Comparison of ENCODE assay signal across 25 cellular contexts in the genomic region with DNA sequence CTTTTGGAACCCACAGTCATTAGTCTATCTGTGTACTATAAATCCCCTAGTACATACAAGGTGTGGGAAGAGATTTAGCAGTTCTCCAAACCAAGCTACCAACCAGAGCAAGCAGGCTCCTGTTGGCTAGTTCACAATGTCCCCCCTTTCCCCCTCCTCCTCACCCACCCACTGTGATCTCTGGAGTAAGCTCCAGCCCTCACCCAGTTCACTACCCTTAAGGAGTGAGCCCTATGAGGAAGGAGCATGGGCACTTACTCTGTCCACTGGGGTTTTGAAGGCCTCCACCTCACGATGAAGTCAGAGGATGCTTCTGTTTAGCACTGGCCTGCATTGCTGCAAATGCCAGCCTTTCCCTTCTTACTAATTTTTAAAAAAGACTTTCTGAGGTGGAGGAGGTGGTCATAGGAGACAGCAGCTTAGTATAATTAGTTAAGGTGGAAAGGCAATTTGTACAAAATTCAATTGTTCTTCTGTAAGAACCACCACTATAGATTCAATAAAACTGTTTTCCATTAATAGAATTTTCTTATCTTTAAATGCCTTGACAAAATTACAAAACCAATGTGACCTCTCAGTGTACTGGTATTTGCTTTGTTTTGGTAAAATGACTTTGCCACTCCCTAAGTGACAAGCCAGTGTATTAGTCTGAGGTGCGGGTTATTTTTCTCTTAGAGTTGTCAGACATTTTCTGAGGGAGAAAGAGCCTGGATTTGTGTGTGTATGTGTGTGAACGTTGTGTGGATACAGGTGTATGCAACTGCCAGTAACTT.
DNase-seq lines count a peak whose midpoint lies in the region; ATAC-seq, FAIRE-seq and TF ChIP-seq lines count a peak whose summit lies in the region.
"Had no signal": no experiment of that assay in that cellular context is flagged by ENCODE, and none has a peak within 500 bp of the region (broad histone marks: within the 10 kb centered on the region; RNA-seq: fewer than 3 reads in every experiment).

No MANE protein-coding gene starts in this region.

- POLR2A ChIA-PET in HepG2 (lab: Yijun Ruan, JAX), result no interaction called here

- H3K4me1 Mint-ChIP-seq in naive B cell (peaks cover 21 to 61% (median 42%) of the 10 kb centered on the region in 3 donors), type B pancreatic cell (ENCODE audit: unreplicated experiment) (peaks cover 17% of the 10 kb centered on the region)

- peak overlapping the region; percentile 33 for H3K27ac ChIP-seq in cardiac muscle cell
- H3K27ac ChIP-seq in right atrium auricular region, result no peak overlapping the region
- H3K27ac ChIP-seq in caudate nucleus (ENCODE audit: low read depth, low read length), result peak overlapping the region; percentile 15
- H3K27ac ChIP-seq in HepG2 (ENCODE audit: extremely low read length, insufficient read depth, low read length), result no peak overlapping the region
- H3K27ac ChIP-seq in SJCRH30, result no peak overlapping the region

- H3K9me3 Mint-ChIP-seq in naive B cell (peaks cover 0 to 8% (median under 1%) of the 10 kb centered on the region in 7 donors), type B pancreatic cell (peaks cover 8% of the 10 kb centered on the region)
- H3K9me3 Mint-ChIP-seq: CD8-positive, alpha-beta T cell had no signal

- no peak overlapping the region for H3K4me3 ChIP-seq in cardiac muscle cell
- no peak overlapping the region for H3K4me3 ChIP-seq in right atrium auricular region
- H3K4me3 ChIP-seq in HepG2 (replicated peaks in 1 of 3; ENCODE audit: insufficient read depth in 1 of 3, low read depth in 2 of 3, low read length in 3 of 3), result no peak overlapping the region
- no peak overlapping the region for H3K4me3 ChIP-seq in SJCRH30

- H2AFZ ChIP-seq in HepG2 (ENCODE audit: low read length), result no peak overlapping the region

- H3K9ac ChIP-seq in HepG2 (ENCODE audit: insufficient read depth, low read depth, low read length), result no peak overlapping the region

- no peaks in the 10 kb centered on the region for H4K20me1 ChIP-seq in HepG2 (ENCODE audit: insufficient read depth, low read length)

- H3K4me2 ChIP-seq in HepG2 (ENCODE audit: low read depth, low read length), result no peak overlapping the region

- H3K36me3 Mint-ChIP-seq in naive B cell, result peaks cover 6 to 11% of the 10 kb centered on the region in 2 donors
- peaks cover 15% of the 10 kb centered on the region for H3K36me3 Mint-ChIP-seq in type B pancreatic cell

- TF ChIP-seq POLR2A in HepG2 (IDR thresholded peaks at IDR 0.05; ENCODE audit: insufficient read depth in 1 of 2, low read depth in 2 of 2, low read length in 2 of 2), result no peak

- no peak for FAIRE-seq in HepG2 (lab: Jason Lieb, UNC)
- FAIRE-seq: G401.6, GM12892 had no signal

- intact Hi-C loops in HepG2 (cut with micrococcal nuclease; ENCODE audit: unreplicated experiment), result loop anchor here (5.0 kb wide), 1 partner anchor 156 kb away; no protein-coding TSS in a partner anchor

- H3K27ac Mint-ChIP-seq in naive B cell, result peak overlapping the region in 5 of 6 donors; percentile 15 to 37 (median 26)
- peak overlapping the region; percentile 2 for H3K27ac Mint-ChIP-seq in type B pancreatic cell
- H3K27ac Mint-ChIP-seq: CD8-positive, alpha-beta T cell had no signal

- peaks cover 9% of the 10 kb centered on the region for H3K79me2 ChIP-seq in HepG2 (ENCODE audit: insufficient read depth, low read length)

- no peak for TF ChIP-seq EP300 in HepG2 (IDR thresholded peaks at IDR 0.05; ENCODE audit: low read depth in 2 of 2, low read length in 2 of 2)
- no peak for TF ChIP-seq EP300 in HepG2 (CRISPR knock-in tag; IDR thresholded peaks at IDR 0.05; ENCODE audit: borderline replicate concordance)

- H3K27me3 ChIP-seq in cardiac muscle cell, result no peaks in the 10 kb centered on the region
- H3K27me3 ChIP-seq in right atrium auricular region, result no peaks in the 10 kb centered on the region
- no peaks in the 10 kb centered on the region for H3K27me3 ChIP-seq in HepG2 (ENCODE audit: control insufficient read depth in 1 of 2, insufficient read depth in 2 of 2, low read length in 2 of 2)
- no peaks in the 10 kb centered on the region for H3K27me3 ChIP-seq in SJCRH30

- TF ChIP-seq RAD21 in HepG2 (CRISPR knock-in tag; IDR thresholded peaks at IDR 0.05), result no peak

- H3K9me3 ChIP-seq in cardiac muscle cell (ENCODE audit: low read depth) (no peaks in the 10 kb centered on the region), right atrium auricular region (no peaks in the 10 kb centered on the region), HepG2 (ENCODE audit: low read length) (peaks cover 6% of the 10 kb centered on the region), SJCRH30 (replicated peaks) (peaks cover 7% of the 10 kb centered on the region)

- H3K4me1 ChIP-seq in cardiac muscle cell (ENCODE audit: low read depth) (peaks cover 16% of the 10 kb centered on the region), right atrium auricular region (peaks cover 0 to 21% of the 10 kb centered on the region in 2 donors), HepG2 (ENCODE audit: insufficient read depth, low read length) (peaks cover 26% of the 10 kb centered on the region), SJCRH30 (0 out of 2 replicates have a peak, but pooled peaks cover 2% of the 10 kb centered on the region)

- DNase-seq in cardiac muscle cell (ENCODE audit: low read depth in 1 of 2, low spot score in 1 of 2) (no peak), right atrium auricular region (ENCODE audit: low spot score) (no peak), caudate nucleus (lab: John Stamatoyannopoulos, UW) (no peak), naive B cell (no peak), type B pancreatic cell (ENCODE audit: extremely low spot score, unreplicated experiment) (no peak), HepG2 (ENCODE audit: low spot score) (no peak), SJCRH30 (no peak)
- no peak for DNase-seq in stimulated activated CD4-positive, alpha-beta T cell treated with anti-CD3 and anti-CD28 coated beads, Interleukin-15, amount 100 ng/mL, for 24 hours
- DNase-seq: AML-193; C1 segment of cervical spinal cord; CD8-positive, alpha-beta T cell; GOT3; MV-4-11; NCI-H1105 treated with DMSO at 0.1 percent for 48 hours; NCI-H2081; NCI-H2171; NCI-H345; NCI-H524; NCI-H774; NK-92 treated with Interleukin-12 subunit alpha and Interleukin-12 subunit beta, amount 100 ng/mL, for 24 hours had no signal

- no TSS peak for BruUV-seq in HepG2 (replicated peaks; lab: Mats Ljungman, UMichigan)

- in situ Hi-C loops in HepG2 (cut with HindIII; ENCODE audit: extremely low pct_ligation_motif_present, low pct_unique_long_range_greater_than_20kb), result no loop called here

- no peak overlapping the region for H3K4me3 Mint-ChIP-seq in naive B cell
- H3K4me3 Mint-ChIP-seq in type B pancreatic cell, result no peak overlapping the region
- H3K4me3 Mint-ChIP-seq: CD8-positive, alpha-beta T cell; IgD-negative memory B cell had no signal

- H3K36me3 ChIP-seq in cardiac muscle cell (no peaks in the 10 kb centered on the region), right atrium auricular region (no peaks in the 10 kb centered on the region), HepG2 (replicated peaks in 1 of 2; ENCODE audit: control insufficient read depth in 1 of 2, insufficient read depth in 2 of 2, low read length in 2 of 2) (peaks cover 5 to 13% of the 10 kb centered on the region in 2 experiments), SJCRH30 (peaks cover under 1% of the 10 kb centered on the region)

- no peak for ATAC-seq in naive B cell (ENCODE audit: low read depth in 2 of 2)
- ATAC-seq in HepG2, result no peak
- ATAC-seq: CD8-positive, alpha-beta T cell; HCT116; Panc1 had no signal

- WGBS in HepG2 (ENCODE audit: low lambda C conversion rate), result 99% methylated on average over 3 of the region's 3 CpGs

- CTCF ChIA-PET in HepG2 (lab: Yijun Ruan, JAX; ENCODE audit: low intra/inter-chr PET ratio, low total read pairs), result no interaction called here

- no peaks in the 10 kb centered on the region for H3K27me3 Mint-ChIP-seq in naive B cell
- no peaks in the 10 kb centered on the region for H3K27me3 Mint-ChIP-seq in type B pancreatic cell
- H3K27me3 Mint-ChIP-seq: IgD-negative memory B cell had no signal

- TF ChIP-seq CTCF in cardiac muscle cell (IDR thresholded peaks at IDR 0.05; ENCODE audit: low read depth, low read length), result no peak
- TF ChIP-seq CTCF in right atrium auricular region (IDR thresholded peaks at IDR 0.05), result no peak
- TF ChIP-seq CTCF in type B pancreatic cell (conservative IDR thresholded peaks at IDR 0.05), result no peak
- no peak for TF ChIP-seq CTCF in HepG2 (CRISPR knock-in tag; IDR thresholded peaks at IDR 0.05)

TF ChIP-seq in HepG2, 621 proteins besides CTCF, POLR2A, EP300 and RAD21:
- TF ChIP-seq KAT2B (IDR thresholded peaks at IDR 0.05; ENCODE audit: borderline replicate concordance, low read depth, low read length), result no peak

Comparison
In these comparisons a context has a peak if more than half of its experiments do, and no peak if none do; other contexts are left out.
1. H3K27ac ChIP-seq: peak in cardiac muscle cell (single experiment) and caudate nucleus (single experiment); none in right atrium auricular region (0 of 2), HepG2 (single experiment) and SJCRH30 (single experiment).